In genomic region chr10:5412277-5412941, GRCh38 we compare ENCODE assay signal across 1 cellular context.
A peak's percentile ranks its signal among the peaks of the same experiment; 100 is the strongest.
TF ChIP-seq lines count a peak whose summit lies in the region.

A gene with protein sequence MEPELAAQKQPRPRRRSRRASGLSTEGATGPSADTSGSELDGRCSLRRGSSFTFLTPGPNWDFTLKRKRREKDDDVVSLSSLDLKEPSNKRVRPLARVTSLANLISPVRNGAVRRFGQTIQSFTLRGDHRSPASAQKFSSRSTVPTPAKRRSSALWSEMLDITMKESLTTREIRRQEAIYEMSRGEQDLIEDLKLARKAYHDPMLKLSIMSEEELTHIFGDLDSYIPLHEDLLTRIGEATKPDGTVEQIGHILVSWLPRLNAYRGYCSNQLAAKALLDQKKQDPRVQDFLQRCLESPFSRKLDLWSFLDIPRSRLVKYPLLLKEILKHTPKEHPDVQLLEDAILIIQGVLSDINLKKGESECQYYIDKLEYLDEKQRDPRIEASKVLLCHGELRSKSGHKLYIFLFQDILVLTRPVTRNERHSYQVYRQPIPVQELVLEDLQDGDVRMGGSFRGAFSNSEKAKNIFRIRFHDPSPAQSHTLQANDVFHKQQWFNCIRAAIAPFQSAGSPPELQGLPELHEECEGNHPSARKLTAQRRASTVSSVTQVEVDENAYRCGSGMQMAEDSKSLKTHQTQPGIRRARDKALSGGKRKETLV (plus strand): TSS chr10:5412557. CDS start chr10:5412693, 136 bp downstream.

TF ChIP-seq in HepG2, 621 proteins besides CTCF, POLR2A, EP300 and RAD21 (continued from another document and continues in another):
- TF ChIP-seq, protein P1, sequence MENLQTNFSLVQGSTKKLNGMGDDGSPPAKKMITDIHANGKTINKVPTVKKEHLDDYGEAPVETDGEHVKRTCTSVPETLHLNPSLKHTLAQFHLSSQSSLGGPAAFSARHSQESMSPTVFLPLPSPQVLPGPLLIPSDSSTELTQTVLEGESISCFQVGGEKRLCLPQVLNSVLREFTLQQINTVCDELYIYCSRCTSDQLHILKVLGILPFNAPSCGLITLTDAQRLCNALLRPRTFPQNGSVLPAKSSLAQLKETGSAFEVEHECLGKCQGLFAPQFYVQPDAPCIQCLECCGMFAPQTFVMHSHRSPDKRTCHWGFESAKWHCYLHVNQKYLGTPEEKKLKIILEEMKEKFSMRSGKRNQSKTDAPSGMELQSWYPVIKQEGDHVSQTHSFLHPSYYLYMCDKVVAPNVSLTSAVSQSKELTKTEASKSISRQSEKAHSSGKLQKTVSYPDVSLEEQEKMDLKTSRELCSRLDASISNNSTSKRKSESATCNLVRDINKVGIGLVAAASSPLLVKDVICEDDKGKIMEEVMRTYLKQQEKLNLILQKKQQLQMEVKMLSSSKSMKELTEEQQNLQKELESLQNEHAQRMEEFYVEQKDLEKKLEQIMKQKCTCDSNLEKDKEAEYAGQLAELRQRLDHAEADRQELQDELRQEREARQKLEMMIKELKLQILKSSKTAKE (CRISPR knock-in tag; IDR thresholded peaks at IDR 0.05; ENCODE audit: borderline replicate concordance) = no peak; the same call in 1 of the 2 replicates
- TF ChIP-seq GPBP1L1 (CRISPR knock-in tag; IDR thresholded peaks at IDR 0.05) (no peak), ZNF124 (CRISPR knock-in tag; IDR thresholded peaks at IDR 0.05) (no peak), SP2 (CRISPR knock-in tag; IDR thresholded peaks at IDR 0.05) (peak; percentile 93), NR2F1 (CRISPR knock-in tag; IDR thresholded peaks at IDR 0.05) (no peak), CSRNP1 (CRISPR knock-in tag; IDR thresholded peaks at IDR 0.05) (no peak; the same call in 1 of the 2 replicates), NFYB (CRISPR knock-in tag; IDR thresholded peaks at IDR 0.05) (peak; percentile 87), FOXM1 (CRISPR knock-in tag; IDR thresholded peaks at IDR 0.05) (no peak), IRX3 (CRISPR knock-in tag; IDR thresholded peaks at IDR 0.05; ENCODE audit: borderline replicate concordance, low read depth) (no peak), ZFP36 (IDR thresholded peaks at IDR 0.05; ENCODE audit: borderline replicate concordance, low read depth, low read length, partially characterized antibody) (no peak), EED (CRISPR knock-in tag; IDR thresholded peaks at IDR 0.05) (no peak), THAP8 (CRISPR knock-in tag; IDR thresholded peaks at IDR 0.05; ENCODE audit: borderline replicate concordance) (no peak), MAFF (IDR thresholded peaks at IDR 0.05; ENCODE audit: low read depth, low read length) (no peak), ZNF282 (IDR thresholded peaks at IDR 0.05; ENCODE audit: partially characterized antibody) (no peak), ZNF546 (CRISPR knock-in tag; conservative IDR thresholded peaks at IDR 0.05) (no peak), ZFP82 (CRISPR knock-in tag; IDR thresholded peaks at IDR 0.05; ENCODE audit: borderline replicate concordance) (0 out of 2 replicates have a peak, but pooled peaks have one; percentile 62), ZFAT (CRISPR knock-in tag; conservative IDR thresholded peaks at IDR 0.05) (no peak), ZNF350 (CRISPR knock-in tag; IDR thresholded peaks at IDR 0.05; ENCODE audit: borderline replicate concordance, low read depth) (peak; percentile 51; the same call in 1 of the 2 replicates), HNRNPUL1 (IDR thresholded peaks at IDR 0.05; ENCODE audit: low read depth, low read length) (no peak), FOSL2 (CRISPR knock-in tag; IDR thresholded peaks at IDR 0.05) (no peak), IRF2 (CRISPR knock-in tag; IDR thresholded peaks at IDR 0.05) (no peak; the same call in 1 of the 2 replicates), NFE2 (CRISPR knock-in tag; IDR thresholded peaks at IDR 0.05) (no peak), ZFP36L2 (CRISPR knock-in tag; IDR thresholded peaks at IDR 0.05) (no peak), ZNF761 (CRISPR knock-in tag; conservative IDR thresholded peaks at IDR 0.05) (no peak), ZNF740 (CRISPR knock-in tag; IDR thresholded peaks at IDR 0.05) (no peak), ZFP90 (CRISPR knock-in tag; IDR thresholded peaks at IDR 0.05; ENCODE audit: borderline replicate concordance) (no peak; the same call in 1 of the 2 replicates), ZNF18 (CRISPR knock-in tag; IDR thresholded peaks at IDR 0.05; ENCODE audit: insufficient replicate concordance) (no peak), FOXP1 (IDR thresholded peaks at IDR 0.05) (no peak), FOXP1 (CRISPR knock-in tag; IDR thresholded peaks at IDR 0.05) (no peak), ZNF12 (CRISPR knock-in tag; IDR thresholded peaks at IDR 0.05) (no peak), JDP2 (CRISPR knock-in tag; IDR thresholded peaks at IDR 0.05; ENCODE audit: borderline replicate concordance) (no peak), ZSCAN20 (CRISPR knock-in tag; IDR thresholded peaks at IDR 0.05; ENCODE audit: borderline replicate concordance) (no peak), RXRA (CRISPR knock-in tag; IDR thresholded peaks at IDR 0.05) (peak; percentile 18; the same call in 1 of the 2 replicates), ZNF160 (CRISPR knock-in tag; IDR thresholded peaks at IDR 0.05) (no peak), ZNF816 (CRISPR knock-in tag; IDR thresholded peaks at IDR 0.05; ENCODE audit: borderline replicate concordance) (no peak), JARID2 (CRISPR knock-in tag; IDR thresholded peaks at IDR 0.05; ENCODE audit: insufficient replicate concordance) (no peak), MYNN (CRISPR knock-in tag; IDR thresholded peaks at IDR 0.05; ENCODE audit: low read depth) (no peak), FOXK2 (IDR thresholded peaks at IDR 0.05) (no peak), ZNF441 (CRISPR knock-in tag; IDR thresholded peaks at IDR 0.05; ENCODE audit: borderline replicate concordance) (no peak), ZNF720 (CRISPR knock-in tag; IDR thresholded peaks at IDR 0.05) (no peak), ZNF713 (CRISPR knock-in tag; IDR thresholded peaks at IDR 0.05) (no peak), ZMAT3 (CRISPR knock-in tag; conservative IDR thresholded peaks at IDR 0.05) (0 out of 2 replicates have a peak, but pooled peaks have one; percentile 44)
- TF ChIP-seq, protein P2, sequence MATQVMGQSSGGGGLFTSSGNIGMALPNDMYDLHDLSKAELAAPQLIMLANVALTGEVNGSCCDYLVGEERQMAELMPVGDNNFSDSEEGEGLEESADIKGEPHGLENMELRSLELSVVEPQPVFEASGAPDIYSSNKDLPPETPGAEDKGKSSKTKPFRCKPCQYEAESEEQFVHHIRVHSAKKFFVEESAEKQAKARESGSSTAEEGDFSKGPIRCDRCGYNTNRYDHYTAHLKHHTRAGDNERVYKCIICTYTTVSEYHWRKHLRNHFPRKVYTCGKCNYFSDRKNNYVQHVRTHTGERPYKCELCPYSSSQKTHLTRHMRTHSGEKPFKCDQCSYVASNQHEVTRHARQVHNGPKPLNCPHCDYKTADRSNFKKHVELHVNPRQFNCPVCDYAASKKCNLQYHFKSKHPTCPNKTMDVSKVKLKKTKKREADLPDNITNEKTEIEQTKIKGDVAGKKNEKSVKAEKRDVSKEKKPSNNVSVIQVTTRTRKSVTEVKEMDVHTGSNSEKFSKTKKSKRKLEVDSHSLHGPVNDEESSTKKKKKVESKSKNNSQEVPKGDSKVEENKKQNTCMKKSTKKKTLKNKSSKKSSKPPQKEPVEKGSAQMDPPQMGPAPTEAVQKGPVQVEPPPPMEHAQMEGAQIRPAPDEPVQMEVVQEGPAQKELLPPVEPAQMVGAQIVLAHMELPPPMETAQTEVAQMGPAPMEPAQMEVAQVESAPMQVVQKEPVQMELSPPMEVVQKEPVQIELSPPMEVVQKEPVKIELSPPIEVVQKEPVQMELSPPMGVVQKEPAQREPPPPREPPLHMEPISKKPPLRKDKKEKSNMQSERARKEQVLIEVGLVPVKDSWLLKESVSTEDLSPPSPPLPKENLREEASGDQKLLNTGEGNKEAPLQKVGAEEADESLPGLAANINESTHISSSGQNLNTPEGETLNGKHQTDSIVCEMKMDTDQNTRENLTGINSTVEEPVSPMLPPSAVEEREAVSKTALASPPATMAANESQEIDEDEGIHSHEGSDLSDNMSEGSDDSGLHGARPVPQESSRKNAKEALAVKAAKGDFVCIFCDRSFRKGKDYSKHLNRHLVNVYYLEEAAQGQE (IDR thresholded peaks at IDR 0.05; ENCODE audit: borderline replicate concordance in 1 of 2, low read depth in 1 of 2, low read length in 2 of 2) = no peak
- TF ChIP-seq, protein P3, sequence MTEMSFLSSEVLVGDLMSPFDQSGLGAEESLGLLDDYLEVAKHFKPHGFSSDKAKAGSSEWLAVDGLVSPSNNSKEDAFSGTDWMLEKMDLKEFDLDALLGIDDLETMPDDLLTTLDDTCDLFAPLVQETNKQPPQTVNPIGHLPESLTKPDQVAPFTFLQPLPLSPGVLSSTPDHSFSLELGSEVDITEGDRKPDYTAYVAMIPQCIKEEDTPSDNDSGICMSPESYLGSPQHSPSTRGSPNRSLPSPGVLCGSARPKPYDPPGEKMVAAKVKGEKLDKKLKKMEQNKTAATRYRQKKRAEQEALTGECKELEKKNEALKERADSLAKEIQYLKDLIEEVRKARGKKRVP (CRISPR knock-in tag; IDR thresholded peaks at IDR 0.05) = peak in 1 of 2 experiments; percentile 31; a peak in 1 of 4 replicates
- TF ChIP-seq, protein P4, sequence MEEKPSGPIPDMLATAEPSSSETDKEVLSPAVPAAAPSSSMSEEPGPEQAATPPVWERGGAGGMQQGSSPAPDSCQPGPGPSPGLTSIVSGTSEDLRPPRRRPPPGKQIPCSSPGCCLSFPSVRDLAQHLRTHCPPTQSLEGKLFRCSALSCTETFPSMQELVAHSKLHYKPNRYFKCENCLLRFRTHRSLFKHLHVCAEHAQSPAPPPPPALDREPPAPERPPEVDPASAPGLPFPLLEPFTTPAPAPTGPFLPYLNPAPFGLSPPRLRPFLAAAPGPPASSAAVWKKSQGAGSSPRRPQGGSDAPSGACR (CRISPR knock-in tag; IDR thresholded peaks at IDR 0.05) = no peak
- TF ChIP-seq, protein P5, sequence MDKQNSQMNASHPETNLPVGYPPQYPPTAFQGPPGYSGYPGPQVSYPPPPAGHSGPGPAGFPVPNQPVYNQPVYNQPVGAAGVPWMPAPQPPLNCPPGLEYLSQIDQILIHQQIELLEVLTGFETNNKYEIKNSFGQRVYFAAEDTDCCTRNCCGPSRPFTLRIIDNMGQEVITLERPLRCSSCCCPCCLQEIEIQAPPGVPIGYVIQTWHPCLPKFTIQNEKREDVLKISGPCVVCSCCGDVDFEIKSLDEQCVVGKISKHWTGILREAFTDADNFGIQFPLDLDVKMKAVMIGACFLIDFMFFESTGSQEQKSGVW (CRISPR knock-in tag; IDR thresholded peaks at IDR 0.05; ENCODE audit: borderline replicate concordance) = no peak
